ENCODE assay signal across 2 cellular contexts in genomic region chr13:52600666-52601065, GRCh38.
TF ChIP-seq lines count a peak whose summit lies in the region.

No MANE protein-coding gene starts in this region.

TF ChIP-seq in SK-N-SH, 30 proteins besides CTCF, POLR2A, EP300 and RAD21 (continued from another document):
- TF ChIP-seq IRF3 (IDR thresholded peaks at IDR 0.05; ENCODE audit: low read depth, low read length), result no peak
- no peak for TF ChIP-seq FOXJ3 (CRISPR knock-in tag; IDR thresholded peaks at IDR 0.05)
- no peak for TF ChIP-seq MEF2A (IDR thresholded peaks at IDR 0.05; ENCODE audit: borderline replicate concordance, low read depth)
- TF ChIP-seq YY1 (IDR thresholded peaks at IDR 0.05; ENCODE audit: low read depth), result no peak
- no peak for TF ChIP-seq TAF1 (IDR thresholded peaks at IDR 0.05; ENCODE audit: borderline replicate concordance, low read depth, low read length)
- no peak for TF ChIP-seq MXI1 (IDR thresholded peaks at IDR 0.05; ENCODE audit: low read depth, low read length)
- no peak for TF ChIP-seq JUND (IDR thresholded peaks at IDR 0.05)

TF ChIP-seq in SK-N-SH treated with all-trans-retinoic acid at 6 μM for 48 hours, 23 proteins besides CTCF, POLR2A, EP300 and RAD21 (continued from another document):
- no peak for TF ChIP-seq CREB5 (CRISPR knock-in tag; IDR thresholded peaks at IDR 0.05; ENCODE audit: low read depth)
- TF ChIP-seq ZFP30 (CRISPR knock-in tag; IDR thresholded peaks at IDR 0.05), result no peak
- TF ChIP-seq RARB (CRISPR knock-in tag; IDR thresholded peaks at IDR 0.05), result no peak
- no peak for TF ChIP-seq CSRNP3 (CRISPR knock-in tag; IDR thresholded peaks at IDR 0.05)
